26 cellular contexts compared by ENCODE assay signal in the genomic region with DNA sequence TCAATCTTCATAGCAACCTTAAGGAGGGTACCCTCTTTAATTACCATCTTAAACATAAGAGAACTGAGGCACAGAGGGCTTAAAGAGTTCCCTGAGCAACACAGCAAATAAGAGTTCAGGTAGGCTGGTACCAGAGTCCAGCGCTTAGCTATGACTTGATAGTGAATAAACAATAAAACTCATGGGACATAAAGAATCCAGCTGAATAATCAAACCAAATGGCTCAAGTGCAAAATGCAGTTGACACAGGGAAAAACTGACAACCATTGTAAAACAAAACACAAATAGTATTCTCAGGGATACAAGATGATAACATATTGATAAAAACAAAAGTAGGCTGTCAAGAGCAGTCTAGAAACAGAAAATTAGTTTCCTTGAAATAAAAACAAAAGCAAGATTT.
"Had no signal": no experiment of that assay in that cellular context is flagged by ENCODE, and none has a peak within 500 bp of the region (broad histone marks: within the 10 kb centered on the region; RNA-seq: fewer than 3 reads in every experiment).

No MANE protein-coding gene starts in this region.

- H3K36me3 Mint-ChIP-seq: activated naive CD4-positive, alpha-beta T cell treated with anti-CD3 and anti-CD28 coated beads, Interleukin-2, amount 10 ng/mL, durations not matched to agents 7 days and 5 days; activated naive CD8-positive, alpha-beta T cell treated with anti-CD3 and anti-CD28 coated beads, Interleukin-2, amount 10 ng/mL, durations not matched to agents 7 days and 5 days; natural killer cell treated with Interleukin-12 subunit alpha and Interleukin-12 subunit beta and Interleukin-15 and Interleukin-18, amount 100 ng/mL, for 72 hours had no signal

- ATAC-seq: gastrocnemius medialis, left cardiac atrium, left ventricle myocardium superior, mucosa of descending colon, right cardiac atrium, upper lobe of right lung had no signal

- H3K27ac Mint-ChIP-seq: activated naive CD4-positive, alpha-beta T cell treated with anti-CD3 and anti-CD28 coated beads, Interleukin-2, amount 10 ng/mL, durations not matched to agents 7 days and 5 days; activated naive CD8-positive, alpha-beta T cell treated with anti-CD3 and anti-CD28 coated beads, Interleukin-2, amount 10 ng/mL, durations not matched to agents 7 days and 5 days; natural killer cell treated with Interleukin-12 subunit alpha and Interleukin-12 subunit beta and Interleukin-15 and Interleukin-18, amount 100 ng/mL, for 72 hours had no signal

- H3K9me3 Mint-ChIP-seq: activated naive CD4-positive, alpha-beta T cell treated with anti-CD3 and anti-CD28 coated beads, Interleukin-2, amount 10 ng/mL, durations not matched to agents 7 days and 5 days; activated naive CD8-positive, alpha-beta T cell treated with anti-CD3 and anti-CD28 coated beads, Interleukin-2, amount 10 ng/mL, durations not matched to agents 7 days and 5 days; natural killer cell treated with Interleukin-12 subunit alpha and Interleukin-12 subunit beta and Interleukin-15 and Interleukin-18, amount 100 ng/mL, for 72 hours had no signal

- H3K27ac ChIP-seq: ascending aorta, cardiac muscle cell, colonic mucosa, gastrocnemius medialis, hepatocyte, suprapubic skin, tibial artery, upper lobe of right lung had no signal

- H3K4me1 Mint-ChIP-seq: activated naive CD4-positive, alpha-beta T cell treated with anti-CD3 and anti-CD28 coated beads, Interleukin-2, amount 10 ng/mL, durations not matched to agents 7 days and 5 days; activated naive CD8-positive, alpha-beta T cell treated with anti-CD3 and anti-CD28 coated beads, Interleukin-2, amount 10 ng/mL, durations not matched to agents 7 days and 5 days had no signal

- H3K4me3 Mint-ChIP-seq: activated naive CD4-positive, alpha-beta T cell treated with anti-CD3 and anti-CD28 coated beads, Interleukin-2, amount 10 ng/mL, durations not matched to agents 7 days and 5 days; activated naive CD8-positive, alpha-beta T cell treated with anti-CD3 and anti-CD28 coated beads, Interleukin-2, amount 10 ng/mL, durations not matched to agents 7 days and 5 days; brain; natural killer cell treated with Interleukin-12 subunit alpha and Interleukin-12 subunit beta and Interleukin-15 and Interleukin-18, amount 100 ng/mL, for 72 hours had no signal

- DNase-seq: activated CD4-positive, alpha-beta T cell treated with anti-CD3 and anti-CD28 coated beads for 4 hours; activated CD4-positive, alpha-beta T cell treated with anti-CD3 and anti-CD28 coated beads, Interleukin-2, amount 50 U/mL, for 4 hours; activated CD8-positive, alpha-beta memory T cell treated with anti-CD3 and anti-CD28 coated beads, Interleukin-2, amount 50 U/mL, for 4 hours; activated gamma-delta T cell; activated naive CD4-positive, alpha-beta T cell treated with anti-CD3 and anti-CD28 coated beads, Interleukin-2, amount 10 ng/mL, durations not matched to agents 7 days and 5 days; activated naive CD8-positive, alpha-beta T cell treated with anti-CD3 and anti-CD28 coated beads, Interleukin-2, amount 10 ng/mL, durations not matched to agents 7 days and 5 days; activated T-cell treated with anti-CD3 and anti-CD28 coated beads, Interleukin-2, amount 50 U/mL, for 1 hour; cerebellar nuclear complex; colonic mucosa; effector CD8-positive, alpha-beta T cell; gastrocnemius medialis; left cardiac atrium; left ventricle myocardium superior; mucosa of descending colon; right cardiac atrium; stimulated activated CD4-positive, alpha-beta T cell treated with anti-CD3 and anti-CD28 coated beads, Interleukin-15, amount 100 ng/mL, for 24 hours; stimulated activated CD4-positive, alpha-beta T cell treated with anti-CD3 and anti-CD28 coated beads, Interleukin-2, amount 100 ng/mL, for 24 hours; stimulated activated naive CD4-positive, alpha-beta T cell; tibial artery; upper lobe of right lung had no signal
